8 cellular contexts compared by ENCODE assay signal in the genomic region with DNA sequence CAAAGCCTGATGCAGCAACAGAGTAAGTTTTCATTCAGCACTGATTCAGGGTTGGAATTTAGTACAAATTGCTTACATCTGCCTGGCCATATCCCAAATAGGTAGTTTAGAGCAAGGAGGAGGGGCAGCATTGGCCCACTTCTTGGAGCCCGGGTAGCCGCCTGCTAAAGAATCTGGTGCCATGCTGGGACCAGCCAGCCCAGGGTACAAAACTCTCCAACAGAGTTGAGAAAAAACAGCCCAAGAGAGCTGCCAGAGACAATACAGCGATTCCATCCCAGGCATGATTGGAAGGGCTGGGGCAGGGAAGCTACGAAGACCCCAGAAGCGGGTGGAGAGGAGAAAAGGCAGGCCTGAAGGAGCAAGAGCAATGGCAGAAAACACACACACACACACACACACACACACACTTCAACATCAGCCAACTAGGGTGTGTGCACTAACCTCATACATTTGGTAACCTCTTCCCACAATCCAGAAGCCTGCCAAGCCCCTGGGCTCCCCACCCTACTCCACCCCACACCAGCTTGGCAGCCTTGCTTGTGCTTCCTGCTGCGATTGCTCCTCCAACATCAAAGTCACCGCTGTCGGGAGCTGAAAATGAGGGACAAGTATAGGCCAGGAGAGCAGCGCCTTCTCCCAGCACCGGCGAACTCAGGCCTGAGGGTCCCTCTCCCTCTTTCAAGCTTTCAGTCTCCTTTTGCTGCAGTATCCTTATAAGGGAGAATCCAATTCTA. TPM values are rescaled to one million over a fixed set of nuclear protein-coding genes. Genes with fewer than 3 reads are reported as not detected.
DNase-seq lines count a peak whose midpoint lies in the region; TF ChIP-seq lines count a peak whose summit lies in the region.

No MANE protein-coding gene starts in this region.

- peak overlapping the region; percentile 98 to 99 for H3K9ac ChIP-seq in colonic mucosa (ENCODE audit: low read depth in 2 of 2, low read length in 2 of 2)
- peak overlapping the region; percentile 52 to 85 for H3K9ac ChIP-seq in liver (ENCODE audit: low read depth in 1 of 2, low read length in 2 of 2)

- no peaks in the 10 kb centered on the region for H3K36me3 ChIP-seq in Peyer's patch
- no peaks in the 10 kb centered on the region for H3K36me3 ChIP-seq in colonic mucosa
- H3K36me3 ChIP-seq in liver (ENCODE audit: control insufficient read depth in 4 of 4, insufficient read depth in 3 of 4, low read depth in 1 of 4, low read length in 3 of 4) = peaks cover 0 to 6% (median 0%) of the 10 kb centered on the region in 4 donors
- no peaks in the 10 kb centered on the region for H3K36me3 ChIP-seq in suprapubic skin

- H3K4me1 ChIP-seq in Peyer's patch (peaks cover 4 to 28% (median 7%) of the 10 kb centered on the region in 4 donors), colonic mucosa (no peaks in the 10 kb centered on the region), liver (ENCODE audit: control insufficient read depth in 4 of 4, insufficient read depth in 4 of 4, low read length in 3 of 4) (peaks cover 0 to 32% (median 24%) of the 10 kb centered on the region in 4 donors), suprapubic skin (peaks cover 46% of the 10 kb centered on the region)

- WGBS in liver = 16% methylated on average over 11 of the region's 11 CpGs
- 3% methylated on average over 9 of the region's 11 CpGs for WGBS in suprapubic skin

- H3K27me3 ChIP-seq in Peyer's patch (no peaks in the 10 kb centered on the region), colonic mucosa (no peaks in the 10 kb centered on the region), liver (ENCODE audit: control insufficient read depth in 4 of 4, insufficient read depth in 4 of 4, low read length in 3 of 4) (no peaks in the 10 kb centered on the region), suprapubic skin (no peaks in the 10 kb centered on the region)

- H3K9me3 ChIP-seq in Peyer's patch = no peaks in the 10 kb centered on the region
- no peaks in the 10 kb centered on the region for H3K9me3 ChIP-seq in colonic mucosa
- no peaks in the 10 kb centered on the region for H3K9me3 ChIP-seq in liver (ENCODE audit: control insufficient read depth in 4 of 4, low read length in 3 of 4)
- H3K9me3 ChIP-seq in suprapubic skin = no peaks in the 10 kb centered on the region

- H3K27ac ChIP-seq in Peyer's patch = peak overlapping the region; percentile 89 to 97 (median 94)
- peak overlapping the region; percentile 99 for H3K27ac ChIP-seq in colonic mucosa
- peak overlapping the region; percentile 81 to 93 for H3K27ac ChIP-seq in liver (ENCODE audit: low read depth in 1 of 2, low read length in 2 of 2)
- H3K27ac ChIP-seq in suprapubic skin = peak overlapping the region; percentile 96

- intact Hi-C loops in colonic mucosa (cut with DNase I) = no loop called here

- peak; percentile 67 for DNase-seq in A172 (ENCODE audit: low spot score)
- no peak for DNase-seq in GM12864 (ENCODE audit: low read depth)
- peak; percentile 49 to 88 (median 87) for DNase-seq in Peyer's patch
- DNase-seq in colonic mucosa = peak; percentile 93
- DNase-seq in suprapubic skin (ENCODE audit: low spot score in 2 of 2) = peak; percentile 91 to 93
- no peak for DNase-seq in iPS-NIHi7 (ENCODE audit: extremely low spot score)
- DNase-seq in inferior parietal cortex (ENCODE audit: extremely low spot score) = no peak

- TF ChIP-seq POLR2A in Peyer's patch (IDR thresholded peaks at IDR 0.05) = no peak
- no peak for TF ChIP-seq POLR2A in suprapubic skin (IDR thresholded peaks at IDR 0.05)

- TF ChIP-seq EP300 in suprapubic skin (IDR thresholded peaks at IDR 0.05) = no peak

- peak overlapping the region; percentile 93 for H3K4me3 ChIP-seq in GM12864 (ENCODE audit: low read depth, low read length)
- peak overlapping the region; percentile 60 to 87 (median 73) for H3K4me3 ChIP-seq in Peyer's patch
- H3K4me3 ChIP-seq in colonic mucosa = peak overlapping the region; percentile 96
- H3K4me3 ChIP-seq in liver (ENCODE audit: low read depth in 1 of 3, low read length in 3 of 3) = peak overlapping the region; percentile 38 to 79 (median 75)
- H3K4me3 ChIP-seq in suprapubic skin = peak overlapping the region; percentile 95

- no peak for TF ChIP-seq RAD21 in liver (IDR thresholded peaks at IDR 0.05)

- TF ChIP-seq CTCF in GM12864 (IDR thresholded peaks at IDR 0.05; ENCODE audit: low read depth, low read length, missing control alignments) = no peak
- TF ChIP-seq CTCF in Peyer's patch (IDR thresholded peaks at IDR 0.05) = no peak
- no peak for TF ChIP-seq CTCF in colonic mucosa (IDR thresholded peaks at IDR 0.05)
- no peak for TF ChIP-seq CTCF in liver (IDR thresholded peaks at IDR 0.05; ENCODE audit: low read depth, low read length, missing input control)
- TF ChIP-seq CTCF in suprapubic skin (IDR thresholded peaks at IDR 0.05) = no peak

TF ChIP-seq in liver, 16 proteins besides CTCF, POLR2A, EP300 and RAD21:
- TF ChIP-seq HNF4G (IDR thresholded peaks at IDR 0.05) (no peak), FOXA2 (IDR thresholded peaks at IDR 0.05) (no peak), NR2F2 (IDR thresholded peaks at IDR 0.05) (peak; percentile 48), GABPA (IDR thresholded peaks at IDR 0.05 in 1 of 2, conservative IDR thresholded peaks at IDR 0.05 in 1 of 2) (no peak)

RNA-seq across cellular contexts. Expression of a gene that starts 1.3 kb away (rescaled TPM):
- 2.0 and 2.5 TPM in 2 replicates for total RNA-seq in A172 (2014; rRNA removed; shearing (Covaris generic))
- total RNA-seq in Peyer's patch (100 to 1,000 TPM in 3 of 4 donors, 10 to 100 TPM in 1; 68.5 to 162 (median 134) TPM), colonic mucosa (10 to 100 TPM; 67.6 to 85.5 TPM), liver (10 to 100 TPM in 1 of 2 donors, 1 to 10 TPM in 1; 6.8 to 14.9 TPM), suprapubic skin (100 to 1,000 TPM in 2 of 4 donors, 10 to 100 TPM in 2; 70.7 to 162 (median 94.5) TPM)
- 1 to 10 TPM; 2.8 to 4.1 TPM for polyA plus RNA-seq in liver

RNA-seq across cellular contexts. Expression of a gene that starts 22.9 kb away (rescaled TPM):
- 16.9 and 50.8 TPM in 2 replicates for total RNA-seq in A172 (2014; rRNA removed; shearing (Covaris generic))
- total RNA-seq in Peyer's patch (100 to 1,000 TPM in 3 of 4 donors, 10 to 100 TPM in 1; 83.0 to 227 (median 125) TPM), colonic mucosa (10 to 100 TPM; 43.7 to 49.8 TPM), liver (10 to 100 TPM; 33.1 to 56.5 TPM), suprapubic skin (100 to 1,000 TPM in 1 of 4 donors, 10 to 100 TPM in 3; 49.1 to 222 (median 63.2) TPM)
- 10 to 100 TPM in 1 of 2 donors, 1 to 10 TPM in 1; 1.4 to 10.0 TPM for polyA plus RNA-seq in liver

Comparison
In these comparisons a context has a peak if more than half of its experiments do, and no peak if none do; other contexts are left out.
1. DNase-seq: peak in A172 (single experiment), Peyer's patch (3 of 3), colonic mucosa (single experiment) and suprapubic skin (2 of 2); none in GM12864 (single experiment), iPS-NIHi7 (single experiment) and inferior parietal cortex (single experiment).
2. RNA of a gene that starts 1.3 kb away (total RNA-seq): 68.5 to 162 TPM in Peyer's patch, 70.7 to 162 TPM in suprapubic skin and 67.6 to 85.5 TPM in colonic mucosa; 6.8 to 14.9 TPM in liver and 2.0 to 2.5 TPM in A172; every median in the first group is over 4 times any median in the second.
3. Peak in every context shown above with its lines, with median percentiles within 50 percentile points of each other: H3K4me3 ChIP-seq and H3K27ac ChIP-seq.